Comparison of ENCODE assay signal across 35 cellular contexts in genomic region chr14:101681795-101682194, GRCh38.
"Had no signal": no experiment of that assay in that cellular context is flagged by ENCODE, and none has a peak within 500 bp of the region (broad histone marks: within the 10 kb centered on the region; RNA-seq: fewer than 3 reads in every experiment).

No MANE protein-coding gene starts in this region.

- DNase-seq: Karpas-422, Kasumi-1, MG63, MM.1S, MV-4-11, NCI-H1048, NCI-H1092, NCI-H1092 treated with DMSO at 0.1 percent for 48 hours, NCI-H1105, NCI-H1105 treated with DMSO at 0.1 percent for 48 hours, NCI-H1417, NCI-H1417 treated with DMSO at 0.1 percent for 48 hours, NCI-H1436, NCI-H1436 treated with DMSO at 0.1 percent for 48 hours, NCI-H146, NCI-H1694, NCI-H1694 treated with DMSO at 0.1 percent for 48 hours, NCI-H187, NCI-H187 treated with DMSO at 0.1 percent for 48 hours, NCI-H1930, NCI-H2029, NCI-H2029 treated with DMSO at 0.1 percent for 48 hours, NCI-H2081, NCI-H2081 treated with DMSO at 0.1 percent for 48 hours, NCI-H2107, NCI-H2171, NCI-H2171 treated with DMSO at 0.1 percent for 48 hours, NCI-H2227 treated with DMSO at 0.1 percent for 48 hours, NCI-H226, NCI-H345, NCI-H446, NCI-H446 treated with DMSO at 0.1 percent for 48 hours, NCI-H510A, NCI-H510A treated with DMSO at 0.1 percent for 48 hours, NCI-H524 had no signal

- H3K9me3 ChIP-seq: MG63 had no signal

- H3K4me3 ChIP-seq: MG63 had no signal

- H3K36me3 ChIP-seq: MG63 had no signal

- H3K27me3 ChIP-seq: MG63 had no signal
